1 cellular context compared by ENCODE assay signal in the genomic region with DNA sequence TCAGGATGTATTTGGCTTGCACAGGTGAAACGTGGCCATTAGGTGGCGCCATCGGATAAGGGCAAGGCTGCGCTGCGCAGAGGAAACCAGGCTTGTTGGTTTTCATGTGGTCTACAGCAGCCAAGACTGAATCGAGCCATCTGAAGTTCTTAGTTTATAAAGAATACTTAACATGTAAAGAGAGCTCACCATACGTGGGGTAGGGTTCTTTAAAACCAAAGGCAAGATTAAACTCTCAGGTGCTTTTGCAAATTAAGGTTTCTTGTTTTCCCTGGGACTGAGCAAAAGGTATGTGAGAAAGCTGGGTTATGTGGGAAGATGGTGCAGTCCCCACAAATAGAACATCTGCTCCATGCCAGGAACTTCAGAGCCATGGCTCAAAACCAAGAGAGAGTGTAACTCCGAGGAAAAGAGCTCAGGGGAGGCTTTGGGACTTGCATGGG.
TF ChIP-seq lines count a peak whose summit lies in the region.

No MANE protein-coding gene starts in this region.

TF ChIP-seq in K562, 482 proteins besides CTCF, POLR2A, EP300 and RAD21 (continued from another document and continues in another):
- TF ChIP-seq E4F1 (CRISPR knock-in tag; IDR thresholded peaks at IDR 0.05; ENCODE audit: borderline replicate concordance) (no peak), RHOXF2B (CRISPR knock-in tag; conservative IDR thresholded peaks at IDR 0.05) (peak; percentile 52; the same call in 1 of the 2 replicates), SMC3 (conservative IDR thresholded peaks at IDR 0.05; ENCODE audit: insufficient read depth, low read depth, low read length) (peak; percentile 95), ZBTB33 (CRISPR knock-in tag; IDR thresholded peaks at IDR 0.05) (no peak), SPI1 (IDR thresholded peaks at IDR 0.05; ENCODE audit: borderline replicate concordance, low read depth, low read length) (no peak), DMBX1 (CRISPR knock-in tag; IDR thresholded peaks at IDR 0.05; ENCODE audit: borderline replicate concordance) (no peak), ZNF184 (CRISPR knock-in tag; IDR thresholded peaks at IDR 0.05) (no peak), SMAD3 (CRISPR knock-in tag; conservative IDR thresholded peaks at IDR 0.05) (no peak), MYC (IDR thresholded peaks at IDR 0.05; ENCODE audit: low read depth, low read length) (peak; percentile 33; the same call in 1 of the 2 replicates), MYC (CRISPR knock-in tag; IDR thresholded peaks at IDR 0.05; ENCODE audit: borderline replicate concordance, low read depth) (no peak), HNRNPLL (IDR thresholded peaks at IDR 0.05; ENCODE audit: low read depth, low read length, poor library complexity, severe bottlenecking) (no peak), ZNF57 (CRISPR knock-in tag; IDR thresholded peaks at IDR 0.05) (no peak), EZH2 (IDR thresholded peaks at IDR 0.05; ENCODE audit: borderline replicate concordance, low read depth, low read length) (no peak), MCM5 (IDR thresholded peaks at IDR 0.05; ENCODE audit: low read depth) (no peak), ZNF699 (CRISPR knock-in tag; IDR thresholded peaks at IDR 0.05; ENCODE audit: insufficient replicate concordance) (no peak), NFIC (IDR thresholded peaks at IDR 0.05) (no peak), ZNF239 (CRISPR knock-in tag; IDR thresholded peaks at IDR 0.05) (no peak), LCOR (CRISPR knock-in tag; IDR thresholded peaks at IDR 0.05) (no peak; the same call in 1 of the 2 replicates), RUNX1 (IDR thresholded peaks at IDR 0.05; ENCODE audit: low read depth) (no peak), ETV5 (CRISPR knock-in tag; IDR thresholded peaks at IDR 0.05; ENCODE audit: low read depth) (0 out of 2 replicates have a peak, but pooled peaks have one; percentile 30), CHD1 (IDR thresholded peaks at IDR 0.05; ENCODE audit: low read length) (no peak), PHF21A (IDR thresholded peaks at IDR 0.05; ENCODE audit: borderline replicate concordance, low read depth) (peak; percentile 45; the same call in 1 of the 2 replicates), ZNF124 (CRISPR knock-in tag; IDR thresholded peaks at IDR 0.05) (no peak), EHMT2 (IDR thresholded peaks at IDR 0.05) (0 out of 2 replicates have a peak, but pooled peaks have one; percentile 7), KLF16 (IDR thresholded peaks at IDR 0.05) (peak; percentile 28; the same call in 1 of the 2 replicates), ZNF354B (CRISPR knock-in tag; IDR thresholded peaks at IDR 0.05) (no peak), FOSL1 (tag; conservative IDR thresholded peaks at IDR 0.05) (no peak)
- TF ChIP-seq, protein P1, sequence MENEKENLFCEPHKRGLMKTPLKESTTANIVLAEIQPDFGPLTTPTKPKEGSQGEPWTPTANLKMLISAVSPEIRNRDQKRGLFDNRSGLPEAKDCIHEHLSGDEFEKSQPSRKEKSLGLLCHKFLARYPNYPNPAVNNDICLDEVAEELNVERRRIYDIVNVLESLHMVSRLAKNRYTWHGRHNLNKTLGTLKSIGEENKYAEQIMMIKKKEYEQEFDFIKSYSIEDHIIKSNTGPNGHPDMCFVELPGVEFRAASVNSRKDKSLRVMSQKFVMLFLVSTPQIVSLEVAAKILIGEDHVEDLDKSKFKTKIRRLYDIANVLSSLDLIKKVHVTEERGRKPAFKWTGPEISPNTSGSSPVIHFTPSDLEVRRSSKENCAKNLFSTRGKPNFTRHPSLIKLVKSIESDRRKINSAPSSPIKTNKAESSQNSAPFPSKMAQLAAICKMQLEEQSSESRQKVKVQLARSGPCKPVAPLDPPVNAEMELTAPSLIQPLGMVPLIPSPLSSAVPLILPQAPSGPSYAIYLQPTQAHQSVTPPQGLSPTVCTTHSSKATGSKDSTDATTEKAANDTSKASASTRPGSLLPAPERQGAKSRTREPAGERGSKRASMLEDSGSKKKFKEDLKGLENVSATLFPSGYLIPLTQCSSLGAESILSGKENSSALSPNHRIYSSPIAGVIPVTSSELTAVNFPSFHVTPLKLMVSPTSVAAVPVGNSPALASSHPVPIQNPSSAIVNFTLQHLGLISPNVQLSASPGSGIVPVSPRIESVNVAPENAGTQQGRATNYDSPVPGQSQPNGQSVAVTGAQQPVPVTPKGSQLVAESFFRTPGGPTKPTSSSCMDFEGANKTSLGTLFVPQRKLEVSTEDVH (IDR thresholded peaks at IDR 0.05; ENCODE audit: low read depth, partially characterized antibody), result no peak
- TF ChIP-seq, protein P2, sequence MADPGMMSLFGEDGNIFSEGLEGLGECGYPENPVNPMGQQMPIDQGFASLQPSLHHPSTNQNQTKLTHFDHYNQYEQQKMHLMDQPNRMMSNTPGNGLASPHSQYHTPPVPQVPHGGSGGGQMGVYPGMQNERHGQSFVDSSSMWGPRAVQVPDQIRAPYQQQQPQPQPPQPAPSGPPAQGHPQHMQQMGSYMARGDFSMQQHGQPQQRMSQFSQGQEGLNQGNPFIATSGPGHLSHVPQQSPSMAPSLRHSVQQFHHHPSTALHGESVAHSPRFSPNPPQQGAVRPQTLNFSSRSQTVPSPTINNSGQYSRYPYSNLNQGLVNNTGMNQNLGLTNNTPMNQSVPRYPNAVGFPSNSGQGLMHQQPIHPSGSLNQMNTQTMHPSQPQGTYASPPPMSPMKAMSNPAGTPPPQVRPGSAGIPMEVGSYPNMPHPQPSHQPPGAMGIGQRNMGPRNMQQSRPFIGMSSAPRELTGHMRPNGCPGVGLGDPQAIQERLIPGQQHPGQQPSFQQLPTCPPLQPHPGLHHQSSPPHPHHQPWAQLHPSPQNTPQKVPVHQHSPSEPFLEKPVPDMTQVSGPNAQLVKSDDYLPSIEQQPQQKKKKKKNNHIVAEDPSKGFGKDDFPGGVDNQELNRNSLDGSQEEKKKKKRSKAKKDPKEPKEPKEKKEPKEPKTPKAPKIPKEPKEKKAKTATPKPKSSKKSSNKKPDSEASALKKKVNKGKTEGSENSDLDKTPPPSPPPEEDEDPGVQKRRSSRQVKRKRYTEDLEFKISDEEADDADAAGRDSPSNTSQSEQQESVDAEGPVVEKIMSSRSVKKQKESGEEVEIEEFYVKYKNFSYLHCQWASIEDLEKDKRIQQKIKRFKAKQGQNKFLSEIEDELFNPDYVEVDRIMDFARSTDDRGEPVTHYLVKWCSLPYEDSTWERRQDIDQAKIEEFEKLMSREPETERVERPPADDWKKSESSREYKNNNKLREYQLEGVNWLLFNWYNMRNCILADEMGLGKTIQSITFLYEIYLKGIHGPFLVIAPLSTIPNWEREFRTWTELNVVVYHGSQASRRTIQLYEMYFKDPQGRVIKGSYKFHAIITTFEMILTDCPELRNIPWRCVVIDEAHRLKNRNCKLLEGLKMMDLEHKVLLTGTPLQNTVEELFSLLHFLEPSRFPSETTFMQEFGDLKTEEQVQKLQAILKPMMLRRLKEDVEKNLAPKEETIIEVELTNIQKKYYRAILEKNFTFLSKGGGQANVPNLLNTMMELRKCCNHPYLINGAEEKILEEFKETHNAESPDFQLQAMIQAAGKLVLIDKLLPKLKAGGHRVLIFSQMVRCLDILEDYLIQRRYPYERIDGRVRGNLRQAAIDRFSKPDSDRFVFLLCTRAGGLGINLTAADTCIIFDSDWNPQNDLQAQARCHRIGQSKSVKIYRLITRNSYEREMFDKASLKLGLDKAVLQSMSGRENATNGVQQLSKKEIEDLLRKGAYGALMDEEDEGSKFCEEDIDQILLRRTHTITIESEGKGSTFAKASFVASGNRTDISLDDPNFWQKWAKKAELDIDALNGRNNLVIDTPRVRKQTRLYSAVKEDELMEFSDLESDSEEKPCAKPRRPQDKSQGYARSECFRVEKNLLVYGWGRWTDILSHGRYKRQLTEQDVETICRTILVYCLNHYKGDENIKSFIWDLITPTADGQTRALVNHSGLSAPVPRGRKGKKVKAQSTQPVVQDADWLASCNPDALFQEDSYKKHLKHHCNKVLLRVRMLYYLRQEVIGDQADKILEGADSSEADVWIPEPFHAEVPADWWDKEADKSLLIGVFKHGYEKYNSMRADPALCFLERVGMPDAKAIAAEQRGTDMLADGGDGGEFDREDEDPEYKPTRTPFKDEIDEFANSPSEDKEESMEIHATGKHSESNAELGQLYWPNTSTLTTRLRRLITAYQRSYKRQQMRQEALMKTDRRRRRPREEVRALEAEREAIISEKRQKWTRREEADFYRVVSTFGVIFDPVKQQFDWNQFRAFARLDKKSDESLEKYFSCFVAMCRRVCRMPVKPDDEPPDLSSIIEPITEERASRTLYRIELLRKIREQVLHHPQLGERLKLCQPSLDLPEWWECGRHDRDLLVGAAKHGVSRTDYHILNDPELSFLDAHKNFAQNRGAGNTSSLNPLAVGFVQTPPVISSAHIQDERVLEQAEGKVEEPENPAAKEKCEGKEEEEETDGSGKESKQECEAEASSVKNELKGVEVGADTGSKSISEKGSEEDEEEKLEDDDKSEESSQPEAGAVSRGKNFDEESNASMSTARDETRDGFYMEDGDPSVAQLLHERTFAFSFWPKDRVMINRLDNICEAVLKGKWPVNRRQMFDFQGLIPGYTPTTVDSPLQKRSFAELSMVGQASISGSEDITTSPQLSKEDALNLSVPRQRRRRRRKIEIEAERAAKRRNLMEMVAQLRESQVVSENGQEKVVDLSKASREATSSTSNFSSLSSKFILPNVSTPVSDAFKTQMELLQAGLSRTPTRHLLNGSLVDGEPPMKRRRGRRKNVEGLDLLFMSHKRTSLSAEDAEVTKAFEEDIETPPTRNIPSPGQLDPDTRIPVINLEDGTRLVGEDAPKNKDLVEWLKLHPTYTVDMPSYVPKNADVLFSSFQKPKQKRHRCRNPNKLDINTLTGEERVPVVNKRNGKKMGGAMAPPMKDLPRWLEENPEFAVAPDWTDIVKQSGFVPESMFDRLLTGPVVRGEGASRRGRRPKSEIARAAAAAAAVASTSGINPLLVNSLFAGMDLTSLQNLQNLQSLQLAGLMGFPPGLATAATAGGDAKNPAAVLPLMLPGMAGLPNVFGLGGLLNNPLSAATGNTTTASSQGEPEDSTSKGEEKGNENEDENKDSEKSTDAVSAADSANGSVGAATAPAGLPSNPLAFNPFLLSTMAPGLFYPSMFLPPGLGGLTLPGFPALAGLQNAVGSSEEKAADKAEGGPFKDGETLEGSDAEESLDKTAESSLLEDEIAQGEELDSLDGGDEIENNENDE (IDR thresholded peaks at IDR 0.05; ENCODE audit: low read depth, low read length), result no peak
- TF ChIP-seq, protein P3, sequence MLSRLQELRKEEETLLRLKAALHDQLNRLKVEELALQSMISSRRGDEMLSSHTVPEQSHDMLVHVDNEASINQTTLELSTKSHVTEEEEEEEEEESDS (CRISPR knock-in tag; IDR thresholded peaks at IDR 0.05), result no peak
- TF ChIP-seq, protein P4, sequence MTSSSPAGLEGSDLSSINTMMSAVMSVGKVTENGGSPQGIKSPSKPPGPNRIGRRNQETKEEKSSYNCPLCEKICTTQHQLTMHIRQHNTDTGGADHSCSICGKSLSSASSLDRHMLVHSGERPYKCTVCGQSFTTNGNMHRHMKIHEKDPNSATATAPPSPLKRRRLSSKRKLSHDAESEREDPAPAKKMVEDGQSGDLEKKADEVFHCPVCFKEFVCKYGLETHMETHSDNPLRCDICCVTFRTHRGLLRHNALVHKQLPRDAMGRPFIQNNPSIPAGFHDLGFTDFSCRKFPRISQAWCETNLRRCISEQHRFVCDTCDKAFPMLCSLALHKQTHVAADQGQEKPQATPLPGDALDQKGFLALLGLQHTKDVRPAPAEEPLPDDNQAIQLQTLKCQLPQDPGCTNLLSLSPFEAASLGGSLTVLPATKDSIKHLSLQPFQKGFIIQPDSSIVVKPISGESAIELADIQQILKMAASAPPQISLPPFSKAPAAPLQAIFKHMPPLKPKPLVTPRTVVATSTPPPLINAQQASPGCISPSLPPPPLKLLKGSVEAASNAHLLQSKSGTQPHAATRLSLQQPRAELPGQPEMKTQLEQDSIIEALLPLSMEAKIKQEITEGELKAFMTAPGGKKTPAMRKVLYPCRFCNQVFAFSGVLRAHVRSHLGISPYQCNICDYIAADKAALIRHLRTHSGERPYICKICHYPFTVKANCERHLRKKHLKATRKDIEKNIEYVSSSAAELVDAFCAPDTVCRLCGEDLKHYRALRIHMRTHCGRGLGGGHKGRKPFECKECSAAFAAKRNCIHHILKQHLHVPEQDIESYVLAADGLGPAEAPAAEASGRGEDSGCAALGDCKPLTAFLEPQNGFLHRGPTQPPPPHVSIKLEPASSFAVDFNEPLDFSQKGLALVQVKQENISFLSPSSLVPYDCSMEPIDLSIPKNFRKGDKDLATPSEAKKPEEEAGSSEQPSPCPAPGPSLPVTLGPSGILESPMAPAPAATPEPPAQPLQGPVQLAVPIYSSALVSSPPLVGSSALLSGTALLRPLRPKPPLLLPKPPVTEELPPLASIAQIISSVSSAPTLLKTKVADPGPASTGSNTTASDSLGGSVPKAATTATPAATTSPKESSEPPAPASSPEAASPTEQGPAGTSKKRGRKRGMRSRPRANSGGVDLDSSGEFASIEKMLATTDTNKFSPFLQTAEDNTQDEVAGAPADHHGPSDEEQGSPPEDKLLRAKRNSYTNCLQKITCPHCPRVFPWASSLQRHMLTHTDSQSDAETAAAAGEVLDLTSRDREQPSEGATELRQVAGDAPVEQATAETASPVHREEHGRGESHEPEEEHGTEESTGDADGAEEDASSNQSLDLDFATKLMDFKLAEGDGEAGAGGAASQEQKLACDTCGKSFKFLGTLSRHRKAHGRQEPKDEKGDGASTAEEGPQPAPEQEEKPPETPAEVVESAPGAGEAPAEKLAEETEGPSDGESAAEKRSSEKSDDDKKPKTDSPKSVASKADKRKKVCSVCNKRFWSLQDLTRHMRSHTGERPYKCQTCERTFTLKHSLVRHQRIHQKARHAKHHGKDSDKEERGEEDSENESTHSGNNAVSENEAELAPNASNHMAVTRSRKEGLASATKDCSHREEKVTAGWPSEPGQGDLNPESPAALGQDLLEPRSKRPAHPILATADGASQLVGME (CRISPR knock-in tag; IDR thresholded peaks at IDR 0.05), result no peak
